Comparison of ENCODE assay signal across 8 cellular contexts in the genomic region with DNA sequence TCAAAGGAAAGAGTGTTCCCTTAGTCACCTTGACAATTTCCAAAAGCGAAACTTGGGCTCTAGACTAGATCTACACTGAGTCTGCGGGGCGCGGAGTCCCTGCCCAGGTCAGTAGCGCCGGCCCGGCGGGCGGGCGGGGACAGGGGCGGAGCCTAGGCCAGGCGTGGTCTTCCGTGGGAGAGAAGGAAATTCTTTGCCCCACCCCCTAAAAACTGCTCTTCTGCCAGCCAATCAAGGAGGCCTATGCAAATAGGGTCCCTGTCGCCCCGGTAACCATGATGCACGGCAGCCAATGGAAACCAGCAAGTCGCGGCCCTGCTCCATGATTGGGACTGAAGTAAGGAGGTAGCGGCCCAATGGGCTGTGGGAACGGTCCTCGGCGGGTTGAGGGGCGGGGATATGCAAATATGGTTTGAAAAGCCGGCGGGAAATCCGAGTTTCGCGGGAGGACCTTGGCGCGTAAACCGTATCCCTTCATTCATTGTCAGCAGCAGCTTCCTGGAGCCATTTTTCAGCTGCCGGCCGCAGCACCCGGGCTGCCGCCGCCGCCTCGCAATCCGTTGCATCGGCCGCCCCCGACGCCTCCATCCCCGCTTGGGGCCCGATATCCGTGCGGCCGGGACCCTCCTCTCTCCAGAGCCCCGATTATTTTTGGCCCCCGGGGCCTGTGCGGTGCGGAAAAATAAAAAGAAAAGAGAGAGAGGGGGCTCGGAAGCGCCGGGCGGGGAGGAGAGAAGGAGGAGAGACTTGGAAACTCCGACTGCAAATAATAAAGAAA. TPM values are rescaled to one million over a fixed set of nuclear protein-coding genes. Genes with fewer than 3 reads are reported as not detected.
A peak's percentile ranks its signal among the peaks of the same experiment; 100 is the strongest.
DNase-seq lines count a peak whose midpoint lies in the region; ATAC-seq and TF ChIP-seq lines count a peak whose summit lies in the region.

A gene (plus strand): TSS at position 477 of the 778 bp plus-strand sequence. CDS start 354 bp downstream, outside the sequence.

- ATAC-seq in GM19023 (IDR thresholded peaks at IDR 0.05; ENCODE audit: unreplicated experiment) (peak; percentile 84), HG03280 (IDR thresholded peaks at IDR 0.05; ENCODE audit: unreplicated experiment) (peak; percentile 88)

- no peak for TF ChIP-seq CTCF in spleen (IDR thresholded peaks at IDR 0.05 in 8 of 11, conservative IDR thresholded peaks at IDR 0.05 in 3 of 11)

- H3K4me3 ChIP-seq in spleen = peak within 1 kb of the TSS; percentile 61 to 95 (median 84)

- no peaks in the 10 kb centered on the region for H3K27me3 ChIP-seq in spleen (replicated peaks in 1 of 7)

- no peak for TF ChIP-seq POLR2A in spleen (IDR thresholded peaks at IDR 0.05)

- DNase-seq in AG08396 (ENCODE audit: low spot score) (peak; percentile 100), NCI-H345 treated with DMSO at 0.1 percent for 48 hours (lab: John Stamatoyannopoulos, UW; ENCODE audit: unreplicated experiment) (peak; percentile 98), inferior parietal cortex (ENCODE audit: extremely low spot score) (peak; percentile 99), spleen (peak; percentile 98)
- DNase-seq in activated CD4-positive, CD25-positive, alpha-beta regulatory T cell (lab: John Stamatoyannopoulos, UW) = peak; percentile 90 to 98 (median 96)
- peak; percentile 99 for DNase-seq in central memory CD4-positive, alpha-beta T cell

- peaks cover 0 to 10% (median 0%) of the 10 kb centered on the region in 6 donors for H3K36me3 ChIP-seq in spleen

- WGBS in spleen, 5 donors = 0% methylated on average over 52 to 57 of the region's 57 CpGs

- H3K4me1 ChIP-seq in spleen = peaks cover 0 to 53% (median 28%) of the 10 kb centered on the region in 6 donors

- H3K27ac ChIP-seq in spleen = peak within 1 kb of the TSS; percentile 67 to 98 (median 92)

- intact Hi-C loops in spleen (cut with DNase I; ENCODE audit: low total_unique reads) = loop anchor here (5.0 to 10.0 kb wide), 2 partner anchors 107 to 126 kb away; no protein-coding TSS in a partner anchor

- H3K9me3 ChIP-seq in spleen = no peaks in the 10 kb centered on the region

RNA-seq across cellular contexts. Expression of the gene that starts here (rescaled TPM):
- 10 to 100 TPM; 13.2 to 22.9 (median 16.4) TPM for total RNA-seq in spleen
- polyA plus RNA-seq in spleen = 1 to 10 TPM; 5.8 to 7.8 (median 6.2) TPM

Comparison
In these comparisons a context has a peak if more than half of its experiments do, and no peak if none do; other contexts are left out.
1. Peak in every context shown above with its lines: DNase-seq, ATAC-seq, H3K4me3 ChIP-seq and H3K27ac ChIP-seq.